ENCODE assay signal across 11 cellular contexts in the genomic region with DNA sequence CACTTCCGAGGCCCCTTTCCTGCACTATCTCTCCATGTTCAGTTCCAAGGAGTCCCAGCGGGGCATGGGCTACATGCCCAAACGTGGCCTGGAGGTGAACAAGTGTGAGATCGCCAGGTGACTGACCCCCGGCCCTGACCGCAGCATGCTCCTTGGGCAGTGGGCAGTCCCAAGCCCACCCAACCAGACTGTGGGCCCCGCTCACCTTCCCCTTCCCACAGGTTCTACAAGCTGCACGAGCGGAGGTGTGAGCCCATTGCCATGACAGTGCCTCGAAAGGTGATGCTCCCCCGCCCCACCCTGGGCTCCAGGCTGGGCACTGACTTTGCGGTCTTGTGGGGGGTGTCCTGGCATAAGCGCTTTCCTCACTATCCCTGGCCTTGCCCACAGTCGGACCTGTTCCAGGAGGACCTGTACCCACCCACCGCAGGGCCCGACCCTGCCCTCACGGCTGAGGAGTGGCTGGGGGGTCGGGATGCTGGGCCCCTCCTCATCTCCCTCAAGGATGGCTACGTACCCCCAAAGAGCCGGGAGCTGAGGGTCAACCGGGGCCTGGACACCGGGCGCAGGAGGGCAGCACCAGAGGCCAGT. TPM values are rescaled to one million over a fixed set of nuclear protein-coding genes. Genes with fewer than 3 reads are reported as not detected.
A peak's percentile ranks its signal among the peaks of the same experiment; 100 is the strongest.
DNase-seq lines count a peak whose midpoint lies in the region; ATAC-seq and TF ChIP-seq lines count a peak whose summit lies in the region.
"Had no signal": no experiment of that assay in that cellular context is flagged by ENCODE, and none has a peak within 500 bp of the region (broad histone marks: within the 10 kb centered on the region; RNA-seq: fewer than 3 reads in every experiment).

No MANE protein-coding gene starts in this region.

- no peak for TF ChIP-seq EP300 in esophagus muscularis mucosa (IDR thresholded peaks at IDR 0.05)

- H3K4me3 ChIP-seq in RWPE2 (ENCODE audit: severe bottlenecking) (no peak overlapping the region), thymus (ENCODE audit: low read length) (no peak overlapping the region), esophagus muscularis mucosa (no peak overlapping the region)
- H3K4me3 ChIP-seq in effector memory CD4-positive, alpha-beta T cell (ENCODE audit: insufficient read depth, low read depth, low read length, poor library complexity, severe bottlenecking) = no peak overlapping the region

- ATAC-seq in RWPE2 (ENCODE audit: low read depth) = no peak

- no peak for TF ChIP-seq CTCF in RWPE2 (IDR thresholded peaks at IDR 0.05; ENCODE audit: poor library complexity, severe bottlenecking)
- TF ChIP-seq CTCF in esophagus muscularis mucosa (IDR thresholded peaks at IDR 0.05) = no peak

- 97% methylated on average over 23 of the region's 23 CpGs for WGBS in thymus
- WGBS in esophagus muscularis mucosa = 84% methylated on average over 8 of the region's 23 CpGs

- H3K27me3 ChIP-seq in RWPE2 (ENCODE audit: insufficient read depth, poor library complexity, severe bottlenecking) = no peaks in the 10 kb centered on the region
- no peaks in the 10 kb centered on the region for H3K27me3 ChIP-seq in effector memory CD4-positive, alpha-beta T cell (replicated peaks; ENCODE audit: control insufficient read depth, insufficient read depth, low read length, poor library complexity, severe bottlenecking)
- H3K27me3 ChIP-seq in thymus (ENCODE audit: control insufficient read depth, insufficient read depth) = no peaks in the 10 kb centered on the region
- no peaks in the 10 kb centered on the region for H3K27me3 ChIP-seq in esophagus muscularis mucosa
- H3K27me3 ChIP-seq: BE2C had no signal

- peak; percentile 13 to 17 for DNase-seq in stimulated activated CD4-positive, alpha-beta T cell treated with anti-CD3 and anti-CD28 coated beads, Interleukin-2, amount 100 ng/mL, for 24 hours
- DNase-seq in stimulated activated CD4-positive, alpha-beta T cell treated with anti-CD3 and anti-CD28 coated beads, Interleukin-2, amount 100 ng/mL, for 48 hours = no peak
- DNase-seq in RWPE2 (ENCODE audit: low spot score) = peak; percentile 56
- no peak for DNase-seq in effector memory CD4-positive, alpha-beta T cell
- DNase-seq in cerebellum (ENCODE audit: low spot score) = no peak
- no peak for DNase-seq in NCI-H526 treated with DMSO at 0.1 percent for 48 hours (lab: John Stamatoyannopoulos, UW)
- no peak for DNase-seq in esophagus muscularis mucosa (ENCODE audit: extremely low spot score)
- DNase-seq: NCI-H187 treated with DMSO at 0.1 percent for 48 hours, NCI-H774 had no signal

- H3K36me3 ChIP-seq in RWPE2 (ENCODE audit: low read depth) = peaks cover 6% of the 10 kb centered on the region
- peaks cover 29% of the 10 kb centered on the region for H3K36me3 ChIP-seq in effector memory CD4-positive, alpha-beta T cell (ENCODE audit: control insufficient read depth, insufficient read depth, low read length)
- peaks cover 26% of the 10 kb centered on the region for H3K36me3 ChIP-seq in thymus (ENCODE audit: control insufficient read depth, insufficient read depth)
- H3K36me3 ChIP-seq in esophagus muscularis mucosa = peaks cover 0 to 8% (median 4%) of the 10 kb centered on the region in 4 donors
- H3K36me3 ChIP-seq: BE2C had no signal

- intact Hi-C loops in esophagus muscularis mucosa (cut with DNase I) = no loop called here

- H3K27ac ChIP-seq in RWPE2 (ENCODE audit: poor library complexity, severe bottlenecking) (no peak overlapping the region), thymus (ENCODE audit: low read depth) (peak overlapping the region; percentile 53), esophagus muscularis mucosa (replicated peaks in 1 of 4) (no peak overlapping the region)
- peak overlapping the region; percentile 25 for H3K27ac ChIP-seq in effector memory CD4-positive, alpha-beta T cell (ENCODE audit: insufficient read depth, low read length, poor library complexity, severe bottlenecking)

- TF ChIP-seq POLR2A in esophagus muscularis mucosa (IDR thresholded peaks at IDR 0.05; ENCODE audit: low read depth) = no peak

- H3K4me1 ChIP-seq in RWPE2 (ENCODE audit: insufficient read depth, poor library complexity, severe bottlenecking) = no peaks in the 10 kb centered on the region
- peaks cover 33% of the 10 kb centered on the region for H3K4me1 ChIP-seq in effector memory CD4-positive, alpha-beta T cell (ENCODE audit: control insufficient read depth, insufficient read depth, low read length, poor library complexity, severe bottlenecking)
- H3K4me1 ChIP-seq in thymus (ENCODE audit: control insufficient read depth, insufficient read depth, low read length) = peaks cover 13% of the 10 kb centered on the region
- peaks cover 8 to 26% (median 20%) of the 10 kb centered on the region in 4 donors for H3K4me1 ChIP-seq in esophagus muscularis mucosa

- no peaks in the 10 kb centered on the region for H3K9me3 ChIP-seq in RWPE2 (ENCODE audit: severe bottlenecking)
- no peaks in the 10 kb centered on the region for H3K9me3 ChIP-seq in effector memory CD4-positive, alpha-beta T cell (ENCODE audit: control insufficient read depth, low read length)
- no peaks in the 10 kb centered on the region for H3K9me3 ChIP-seq in thymus (ENCODE audit: control insufficient read depth)
- no peaks in the 10 kb centered on the region for H3K9me3 ChIP-seq in esophagus muscularis mucosa
- H3K9me3 ChIP-seq: BE2C had no signal

RNA-seq across cellular contexts. Expression of gene CORO1A, which starts 4.7 kb away (rescaled TPM):
- 554 TPM for polyA plus RNA-seq in thymus
- 14.2 TPM for total RNA-seq in cerebellum
- 10 to 100 TPM; 11.0 to 33.5 (median 23.1) TPM for total RNA-seq in esophagus muscularis mucosa

RNA-seq across cellular contexts. Expression of gene BOLA2B, which starts 5.4 kb away (rescaled TPM):
- 131 TPM for polyA plus RNA-seq in thymus
- total RNA-seq in cerebellum (7.3 TPM), esophagus muscularis mucosa (100 to 1,000 TPM in 2 of 4 donors, 10 to 100 TPM in 2; 43.4 to 205 (median 116) TPM)

RNA-seq across cellular contexts. Expression of gene SLX1A, which starts 5.6 kb away (rescaled TPM):
- polyA plus RNA-seq in thymus = 48.8 TPM
- total RNA-seq in cerebellum = 14.6 TPM
- 10 to 100 TPM; 12.9 to 27.1 (median 23.1) TPM for total RNA-seq in esophagus muscularis mucosa

RNA-seq across cellular contexts. Expression of gene SULT1A3, which starts 11.0 kb away (rescaled TPM):
- polyA plus RNA-seq in thymus = 122 TPM
- total RNA-seq in cerebellum = 3.6 TPM
- total RNA-seq in esophagus muscularis mucosa = 10 to 100 TPM in 3 of 4 donors, 1 to 10 TPM in 1; 2.5 to 23.7 (median 15.0) TPM

Comparison
In these comparisons a context has a peak if more than half of its experiments do, and no peak if none do; other contexts are left out.
1. DNase-seq: peak in stimulated activated CD4-positive, alpha-beta T cell treated with anti-CD3 and anti-CD28 coated beads, Interleukin-2, amount 100 ng/mL, for 24 hours (2 of 2) and RWPE2 (single experiment); none in stimulated activated CD4-positive, alpha-beta T cell treated with anti-CD3 and anti-CD28 coated beads, Interleukin-2, amount 100 ng/mL, for 48 hours (0 of 2), effector memory CD4-positive, alpha-beta T cell (0 of 3), cerebellum (single experiment), NCI-H526 treated with DMSO at 0.1 percent for 48 hours (single experiment) and esophagus muscularis mucosa (single experiment).
2. H3K27ac ChIP-seq: peak in effector memory CD4-positive, alpha-beta T cell (single experiment) and thymus (single experiment); none in RWPE2 (single experiment) and esophagus muscularis mucosa (0 of 4).